ENCODE assay signal across 1 cellular context in genomic region chr13:94933230-94933751, GRCh38.
TF ChIP-seq lines count a peak whose summit lies in the region.

No MANE protein-coding gene starts in this region.

TF ChIP-seq in H1, 55 proteins besides CTCF, POLR2A, EP300 and RAD21 (continued from another document):
- TF ChIP-seq CHD7 (IDR thresholded peaks at IDR 0.05; ENCODE audit: insufficient replicate concordance, low read length) (no peak), SRF (IDR thresholded peaks at IDR 0.05; ENCODE audit: low read depth, low read length) (no peak), KDM5A (IDR thresholded peaks at IDR 0.05; ENCODE audit: low read length) (no peak), SP2 (IDR thresholded peaks at IDR 0.05; ENCODE audit: low read length) (no peak), JUN (IDR thresholded peaks at IDR 0.05; ENCODE audit: low read depth, low read length) (no peak), NRF1 (IDR thresholded peaks at IDR 0.05; ENCODE audit: low read depth, low read length) (no peak), TAF7 (optimal IDR thresholded peaks at IDR 0.05; ENCODE audit: borderline replicate concordance, low read depth, low read length) (no peak)
